ENCODE assay signal across 9 cellular contexts in genomic region chr7:34096135-34096775, GRCh38.
A peak's percentile ranks its signal among the peaks of the same experiment; 100 is the strongest.
DNase-seq lines count a peak whose midpoint lies in the region; ATAC-seq and TF ChIP-seq lines count a peak whose summit lies in the region.
"Had no signal": no experiment of that assay in that cellular context is flagged by ENCODE, and none has a peak within 500 bp of the region (broad histone marks: within the 10 kb centered on the region; RNA-seq: fewer than 3 reads in every experiment).

No MANE protein-coding gene starts in this region.

- H3K36me3 ChIP-seq in MG63 = peaks cover 99% of the 10 kb centered on the region
- no peaks in the 10 kb centered on the region for H3K36me3 ChIP-seq in upper lobe of left lung
- no peaks in the 10 kb centered on the region for H3K36me3 ChIP-seq in CD8-positive, alpha-beta memory T cell (ENCODE audit: insufficient read depth, low read length)

- TF ChIP-seq EP300 in upper lobe of left lung (IDR thresholded peaks at IDR 0.05) = no peak

- peak; percentile 61 for DNase-seq in MG63
- peak; percentile 86 to 97 for DNase-seq in cardiac fibroblast (ENCODE audit: low read depth in 2 of 2)
- DNase-seq in lower leg skin (ENCODE audit: low spot score in 2 of 2) = peak; percentile 78 to 94
- peak in 1 of 2 donors; percentile 31 for DNase-seq in upper lobe of left lung
- no peak for DNase-seq in CD8-positive, alpha-beta memory T cell
- DNase-seq in HT-29 (ENCODE audit: low spot score) = no peak
- DNase-seq in activated CD8-positive, alpha-beta memory T cell treated with anti-CD3 and anti-CD28 coated beads, Interleukin-2, amount 50 U/mL, for 4 hours = no peak
- DNase-seq: kidney glomerular epithelial cell, T1000 had no signal

- H3K4me1 Mint-ChIP-seq in CD8-positive, alpha-beta memory T cell = no peaks in the 10 kb centered on the region

- H3K27ac Mint-ChIP-seq in CD8-positive, alpha-beta memory T cell = no peak overlapping the region

- TF ChIP-seq CTCF in cardiac fibroblast (IDR thresholded peaks at IDR 0.05; ENCODE audit: low read depth, low read length) = no peak
- no peak for TF ChIP-seq CTCF in lower leg skin (IDR thresholded peaks at IDR 0.05)
- TF ChIP-seq CTCF in upper lobe of left lung (IDR thresholded peaks at IDR 0.05) = no peak

- H3K4me3 Mint-ChIP-seq in CD8-positive, alpha-beta memory T cell = no peak overlapping the region

- intact Hi-C loops in lower leg skin (cut with DNase I; ENCODE audit: low total_unique reads) = no loop called here

- peak; percentile 79 to 95 for ATAC-seq in upper lobe of left lung (ENCODE audit: low FRiP score in 2 of 2)

- 62 to 68% methylated on average over 5 of the region's 5 CpGs for WGBS in lower leg skin, 2 donors
- 54 to 65% methylated on average over 3 to 5 of the region's 5 CpGs for WGBS in upper lobe of left lung, 2 donors

- peaks cover 0 to 7% (median 2%) of the 10 kb centered on the region in 5 donors for H3K9me3 Mint-ChIP-seq in CD8-positive, alpha-beta memory T cell

- no peak overlapping the region for H3K4me3 ChIP-seq in MG63
- no peak overlapping the region for H3K4me3 ChIP-seq in cardiac fibroblast (replicated peaks in 1 of 2; ENCODE audit: low read depth in 2 of 2, low read length in 2 of 2)
- H3K4me3 ChIP-seq in lower leg skin (ENCODE audit: low read depth, poor library complexity, severe bottlenecking) = no peak overlapping the region
- H3K4me3 ChIP-seq in upper lobe of left lung = no peak overlapping the region
- no peak overlapping the region for H3K4me3 ChIP-seq in CD8-positive, alpha-beta memory T cell (ENCODE audit: low read length)

- no peaks in the 10 kb centered on the region for H3K36me3 Mint-ChIP-seq in CD8-positive, alpha-beta memory T cell

- H3K4me1 ChIP-seq in upper lobe of left lung = no peaks in the 10 kb centered on the region
- no peaks in the 10 kb centered on the region for H3K4me1 ChIP-seq in CD8-positive, alpha-beta memory T cell (ENCODE audit: insufficient read depth, low read length)

- H3K9me3 ChIP-seq in MG63 = no peaks in the 10 kb centered on the region
- no peaks in the 10 kb centered on the region for H3K9me3 ChIP-seq in upper lobe of left lung
- H3K9me3 ChIP-seq in CD8-positive, alpha-beta memory T cell (ENCODE audit: low read length) = no peaks in the 10 kb centered on the region

- peaks cover 0 to 1% of the 10 kb centered on the region in 2 donors for H3K27me3 Mint-ChIP-seq in CD8-positive, alpha-beta memory T cell

- TF ChIP-seq POLR2A in lower leg skin (IDR thresholded peaks at IDR 0.05) (no peak), upper lobe of left lung (IDR thresholded peaks at IDR 0.05) (no peak)

- H3K27ac ChIP-seq in upper lobe of left lung = no peak overlapping the region
- H3K27ac ChIP-seq in CD8-positive, alpha-beta memory T cell (ENCODE audit: low read depth, low read length) = no peak overlapping the region

- CTCF ChIA-PET in CD8-positive, alpha-beta memory T cell (lab: Charles Lee) = no interaction called here

- POLR2A ChIA-PET in CD8-positive, alpha-beta memory T cell (lab: Charles Lee) = no interaction called here

- H3K27me3 ChIP-seq in MG63 = no peaks in the 10 kb centered on the region
- no peaks in the 10 kb centered on the region for H3K27me3 ChIP-seq in upper lobe of left lung
- no peaks in the 10 kb centered on the region for H3K27me3 ChIP-seq in CD8-positive, alpha-beta memory T cell (ENCODE audit: insufficient read depth, low read length, poor library complexity, severe bottlenecking)

Comparison
In these comparisons a context has a peak if more than half of its experiments do, and no peak if none do; other contexts are left out.
1. DNase-seq: peak in MG63 (single experiment), cardiac fibroblast (2 of 2) and lower leg skin (2 of 2); none in CD8-positive, alpha-beta memory T cell (0 of 5), HT-29 (single experiment) and activated CD8-positive, alpha-beta memory T cell treated with anti-CD3 and anti-CD28 coated beads, Interleukin-2, amount 50 U/mL, for 4 hours (single experiment).